ENCODE assay signal across 7 cellular contexts in the genomic region with DNA sequence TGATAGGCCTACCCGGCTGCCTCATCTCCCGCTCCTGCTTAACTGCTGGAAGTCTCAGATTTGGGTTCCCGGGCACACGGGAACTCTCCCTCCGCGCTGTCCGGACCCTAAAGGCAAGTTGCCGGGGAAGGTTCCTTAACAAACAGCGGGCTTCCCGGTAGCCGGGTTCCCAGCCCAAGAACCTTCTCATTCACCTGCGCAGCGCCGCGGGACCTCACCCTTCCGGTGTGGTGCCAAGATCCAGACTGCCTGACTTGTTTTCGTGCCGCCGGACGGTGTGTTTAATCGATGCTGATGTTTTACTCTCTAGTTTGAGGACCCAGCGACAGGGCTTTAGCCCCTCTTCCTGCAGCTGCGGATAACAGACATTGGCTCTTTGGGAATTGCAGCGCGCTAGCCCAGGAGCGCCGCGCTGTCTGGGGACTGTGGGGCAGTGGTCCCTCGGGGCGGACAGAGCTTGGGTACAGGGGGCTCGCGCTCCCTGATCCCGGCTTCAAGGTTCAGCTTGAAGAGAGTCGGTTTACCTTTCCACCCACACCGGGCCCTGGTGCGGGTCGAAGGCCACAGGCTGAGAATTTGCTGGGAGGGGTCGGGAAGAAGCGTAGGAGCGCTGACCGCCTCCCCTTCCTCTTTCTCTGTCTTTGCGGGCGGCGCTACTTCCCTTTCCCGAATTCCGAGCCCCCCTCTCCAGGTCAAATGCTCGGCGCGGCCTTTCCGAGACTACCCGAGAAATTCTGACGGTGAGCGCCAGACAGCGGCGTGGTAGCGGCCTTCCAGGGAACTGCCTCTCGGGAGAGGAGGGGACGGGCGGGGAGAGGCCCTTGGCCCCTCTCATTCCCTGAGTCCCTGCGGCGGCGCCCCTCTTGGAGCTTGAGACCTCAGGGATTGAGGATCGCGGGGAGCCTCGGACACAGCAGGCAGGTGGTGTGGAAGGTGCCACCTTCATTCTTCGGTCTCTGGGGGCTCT. TPM values are rescaled to one million over a fixed set of nuclear protein-coding genes. Genes with fewer than 3 reads are reported as not detected.
A peak's percentile ranks its signal among the peaks of the same experiment; 100 is the strongest.
DNase-seq lines count a peak whose midpoint lies in the region; ATAC-seq and TF ChIP-seq lines count a peak whose summit lies in the region.

No MANE protein-coding gene starts in this region.

- H3K27me3 ChIP-seq in HUES64 (ENCODE audit: insufficient read depth, low read length) (peaks cover 70% of the 10 kb centered on the region), iPS-20b (ENCODE audit: insufficient read depth, low read length) (peaks cover 67% of the 10 kb centered on the region), skeletal muscle tissue (ENCODE audit: control insufficient read depth in 3 of 3, insufficient read depth in 3 of 3, low read length in 3 of 3) (peaks cover 34 to 39% (median 37%) of the 10 kb centered on the region in 3 donors)

- H3K9ac ChIP-seq in HUES64 (ENCODE audit: low read depth, low read length) (peak overlapping the region; percentile 63), iPS-20b (ENCODE audit: low read depth, low read length) (peak overlapping the region; percentile 14; the same call in 1 of the 2 replicates), skeletal muscle tissue (ENCODE audit: low read depth in 1 of 3, low read length in 3 of 3) (peak overlapping the region in 1 of 3 donors; percentile 33)

- no peak for TF ChIP-seq CTCF in astrocyte of the cerebellum (IDR thresholded peaks at IDR 0.05; ENCODE audit: low read depth, low read length, missing control alignments)

- H3K4me3 ChIP-seq in HUES64 (ENCODE audit: low read length) (peak overlapping the region; percentile 90), astrocyte of the cerebellum (ENCODE audit: low read depth, low read length) (peak overlapping the region; percentile 34), iPS-20b (ENCODE audit: low read length) (peak overlapping the region; percentile 82), skeletal muscle tissue (ENCODE audit: low read length in 3 of 3) (peak overlapping the region; percentile 30 to 50 (median 41))

- DNase-seq in astrocyte of the cerebellum (ENCODE audit: low read depth) (no peak), NCI-H748 treated with DMSO at 0.1 percent for 48 hours (lab: John Stamatoyannopoulos, UW) (no peak), dedifferentiated amniotic fluid mesenchymal stem cell (ENCODE audit: extremely low spot score) (no peak)

- no peak for ATAC-seq in HG03460 (IDR thresholded peaks at IDR 0.05; ENCODE audit: unreplicated experiment)

- H3K4me1 ChIP-seq in HUES64 (ENCODE audit: insufficient read depth, low read length) (0 out of 2 replicates have a peak, but pooled peaks cover 7% of the 10 kb centered on the region), iPS-20b (ENCODE audit: insufficient read depth, low read length) (no peaks in the 10 kb centered on the region), skeletal muscle tissue (ENCODE audit: control insufficient read depth in 3 of 3, insufficient read depth in 3 of 3, low read length in 3 of 3) (peaks cover 7 to 10% (median 9%) of the 10 kb centered on the region in 3 donors)

- H3K36me3 ChIP-seq in HUES64 (ENCODE audit: insufficient read depth, low read length): no peaks in the 10 kb centered on the region
- H3K36me3 ChIP-seq in iPS-20b (ENCODE audit: insufficient read depth, low read depth, low read length): no peaks in the 10 kb centered on the region
- H3K36me3 ChIP-seq in skeletal muscle tissue (ENCODE audit: control insufficient read depth in 3 of 3, insufficient read depth in 3 of 3, low read length in 3 of 3): no peaks in the 10 kb centered on the region

- no peak overlapping the region for H3K27ac ChIP-seq in HUES64 (ENCODE audit: low read depth, low read length)
- H3K27ac ChIP-seq in iPS-20b (ENCODE audit: low read length): no peak overlapping the region
- H3K27ac ChIP-seq in skeletal muscle tissue (ENCODE audit: low read depth, low read length): no peak overlapping the region

- H3K9me3 ChIP-seq in HUES64 (ENCODE audit: insufficient read depth, low read depth, low read length): peaks cover 7% of the 10 kb centered on the region; the same call in 1 of the 2 replicates
- peaks cover 5% of the 10 kb centered on the region; the same call in 1 of the 2 replicates for H3K9me3 ChIP-seq in iPS-20b (ENCODE audit: insufficient read depth, low read depth, low read length)
- peaks cover 0 to 4% (median 0%) of the 10 kb centered on the region in 3 donors for H3K9me3 ChIP-seq in skeletal muscle tissue (ENCODE audit: control insufficient read depth in 3 of 3, low read length in 3 of 3)

- in situ Hi-C loops in astrocyte of the cerebellum (cut with HindIII; ENCODE audit: low sequenced_read_pairs): no loop called here

- under 1% methylated on average over 66 of the region's 66 CpGs for WGBS in HUES64

RNA-seq across cellular contexts. Expression of a gene that starts 17.2 kb away (rescaled TPM):
- 17.3 TPM for polyA plus RNA-seq in HUES64 (2013, experiment 1 of 2)
- 19.7 TPM for polyA plus RNA-seq in HUES64 (2013, experiment 2 of 2)
- total RNA-seq in skeletal muscle tissue: 16.2 TPM

RNA-seq across cellular contexts. Expression of a gene that starts 45.5 kb away (rescaled TPM):
- 16.8 TPM for polyA plus RNA-seq in HUES64 (2013, experiment 1 of 2)
- 16.7 TPM for polyA plus RNA-seq in HUES64 (2013, experiment 2 of 2)
- 17.2 TPM for total RNA-seq in skeletal muscle tissue

Comparison
In these comparisons a context has a peak if more than half of its experiments do, and no peak if none do; other contexts are left out.
1. H3K4me3 ChIP-seq: peak in every context shown above with its lines; median percentile 90 in HUES64; 82 in iPS-20b; 41 in skeletal muscle tissue; 34 in astrocyte of the cerebellum.